14 cellular contexts compared by ENCODE assay signal in genomic region chr2:100955226-100955625, GRCh38. TPM values are rescaled to one million over a fixed set of nuclear protein-coding genes. Genes with fewer than 3 reads are reported as not detected.
A peak's percentile ranks its signal among the peaks of the same experiment; 100 is the strongest.
DNase-seq lines count a peak whose midpoint lies in the region; ATAC-seq and TF ChIP-seq lines count a peak whose summit lies in the region.
"Had no signal": no experiment of that assay in that cellular context is flagged by ENCODE, and none has a peak within 500 bp of the region (broad histone marks: within the 10 kb centered on the region; RNA-seq: fewer than 3 reads in every experiment).

No MANE protein-coding gene starts in this region.

- no peak overlapping the region for H3K27ac ChIP-seq in right atrium auricular region
- no peak overlapping the region for H3K27ac ChIP-seq in trophoblast cell (ENCODE audit: low read depth, low read length)
- H3K27ac ChIP-seq: HL-60 had no signal

- H3K4me3 ChIP-seq in right atrium auricular region = no peak overlapping the region
- peak overlapping the region; percentile 43 for H3K4me3 ChIP-seq in trophoblast cell (ENCODE audit: low read depth, low read length)
- H3K4me3 ChIP-seq: GM23338 had no signal

- intact Hi-C loops in cardiac septum (cut with DNase I) (no loop called here), left ventricle myocardium superior (cut with micrococcal nuclease) (no loop called here)

- H3K18ac ChIP-seq in trophoblast cell (ENCODE audit: low read length) = no peak overlapping the region

- no peaks in the 10 kb centered on the region for H3K9me3 ChIP-seq in right atrium auricular region
- no peaks in the 10 kb centered on the region for H3K9me3 ChIP-seq in trophoblast cell (ENCODE audit: insufficient read depth, low read depth, low read length)

- no peak overlapping the region for H3K23ac ChIP-seq in trophoblast cell (ENCODE audit: low read length)

- H2AK5ac ChIP-seq in trophoblast cell (ENCODE audit: low read length) = no peak overlapping the region

- DNase-seq in cardiac septum (ENCODE audit: low spot score) (peak; percentile 14), right atrium auricular region (ENCODE audit: low spot score) (no peak), left ventricle myocardium superior (no peak), trophoblast cell (no peak), middle frontal gyrus (ENCODE audit: extremely low spot score, low spot score) (no peak), amniotic stem cell (lab: John Stamatoyannopoulos, UW) (no peak)
- DNase-seq: C1 segment of cervical spinal cord; Calu3; CD4-positive, alpha-beta T cell; DMS 273 treated with DMSO at 0.1 percent for 48 hours; H7 had no signal

- no CpG with 5 or more reads among the region's 4 CpGs for WGBS in trophoblast cell (ENCODE audit: extremely low coverage, insufficient coverage, insufficient read length)

- H3K4me1 ChIP-seq in right atrium auricular region (peaks cover 0 to 18% of the 10 kb centered on the region in 2 donors), trophoblast cell (ENCODE audit: control insufficient read depth in 1 of 2, insufficient read depth in 2 of 2, low read length in 2 of 2) (no peaks in the 10 kb centered on the region)

- H2AFZ ChIP-seq in trophoblast cell (ENCODE audit: insufficient read depth, low read length, poor library complexity) = no peak overlapping the region
- H2AFZ ChIP-seq: GM23338 had no signal

- H3K27me3 ChIP-seq in right atrium auricular region (no peaks in the 10 kb centered on the region), trophoblast cell (ENCODE audit: insufficient read depth, low read length) (no peaks in the 10 kb centered on the region)

- H3K14ac ChIP-seq in trophoblast cell (ENCODE audit: low read length) = no peak overlapping the region

- H4K8ac ChIP-seq in trophoblast cell (ENCODE audit: low read depth, low read length) = no peak overlapping the region

- peaks cover 12% of the 10 kb centered on the region for H3K36me3 ChIP-seq in right atrium auricular region
- no peaks in the 10 kb centered on the region for H3K36me3 ChIP-seq in trophoblast cell (ENCODE audit: control insufficient read depth in 1 of 2, insufficient read depth in 2 of 2, low read length in 2 of 2)

- no peak overlapping the region for H3K4ac ChIP-seq in trophoblast cell (ENCODE audit: low read depth, low read length)

- no peak overlapping the region for H3K4me2 ChIP-seq in trophoblast cell (ENCODE audit: low read length)
- H3K4me2 ChIP-seq: GM23338 had no signal

- H4K12ac ChIP-seq in trophoblast cell (ENCODE audit: low read depth, low read length) = no peak overlapping the region

- ATAC-seq in left ventricle myocardium superior (peak; percentile 61), GM19463 (IDR thresholded peaks at IDR 0.05; ENCODE audit: unreplicated experiment) (no peak)
- ATAC-seq: GM23338 had no signal

- H2BK120ac ChIP-seq in trophoblast cell (ENCODE audit: insufficient read depth, low read length, poor library complexity) = no peak overlapping the region

- H3K9ac ChIP-seq in trophoblast cell (ENCODE audit: low read length) = no peak overlapping the region

- H2BK5ac ChIP-seq in trophoblast cell (ENCODE audit: low read depth, low read length, poor library complexity) = no peak overlapping the region

- no peaks in the 10 kb centered on the region for H3K79me1 ChIP-seq in trophoblast cell (ENCODE audit: low read length)

- no peak overlapping the region for H4K91ac ChIP-seq in trophoblast cell (ENCODE audit: low read depth, low read length)

- H3K79me2 ChIP-seq in trophoblast cell (ENCODE audit: control insufficient read depth, insufficient read depth, low read length, poor library complexity) = no peaks in the 10 kb centered on the region

- no peak for TF ChIP-seq CTCF in right atrium auricular region (IDR thresholded peaks at IDR 0.05)

- no peak overlapping the region for H2BK12ac ChIP-seq in trophoblast cell (ENCODE audit: low read length)

RNA-seq across cellular contexts. Expression of gene RPL31, which starts 46.9 kb away (rescaled TPM):
- total RNA-seq in cardiac septum (649 TPM), right atrium auricular region (100 to 1,000 TPM; 437 to 813 TPM), left ventricle myocardium superior (703 TPM)
- polyA plus RNA-seq in trophoblast cell (2013) = 1,205 and 1,283 TPM in 2 replicates
